1 cellular context compared by ENCODE assay signal in the genomic region with DNA sequence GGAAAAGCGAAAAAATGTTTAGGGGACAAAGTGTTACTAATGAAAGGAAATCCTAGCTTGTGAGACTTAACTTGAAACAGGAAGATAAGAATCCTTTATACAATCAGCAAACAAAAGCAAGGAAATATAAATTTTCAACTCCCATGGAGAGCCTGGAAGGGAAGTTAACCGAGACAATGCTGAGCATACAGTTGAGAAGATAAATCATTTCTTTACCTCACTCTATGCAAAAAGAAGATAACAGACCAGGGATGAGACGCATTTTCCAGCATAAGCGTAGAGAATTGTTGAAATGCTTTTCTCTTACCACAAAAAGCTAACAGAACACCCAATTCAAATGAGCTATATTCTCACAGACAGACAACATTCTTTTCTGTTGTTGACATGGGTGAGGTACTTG.
TF ChIP-seq lines count a peak whose summit lies in the region.

No MANE protein-coding gene starts in this region.

TF ChIP-seq in GM23338, 12 proteins besides CTCF, POLR2A, EP300 and RAD21:
- TF ChIP-seq, protein P1, sequence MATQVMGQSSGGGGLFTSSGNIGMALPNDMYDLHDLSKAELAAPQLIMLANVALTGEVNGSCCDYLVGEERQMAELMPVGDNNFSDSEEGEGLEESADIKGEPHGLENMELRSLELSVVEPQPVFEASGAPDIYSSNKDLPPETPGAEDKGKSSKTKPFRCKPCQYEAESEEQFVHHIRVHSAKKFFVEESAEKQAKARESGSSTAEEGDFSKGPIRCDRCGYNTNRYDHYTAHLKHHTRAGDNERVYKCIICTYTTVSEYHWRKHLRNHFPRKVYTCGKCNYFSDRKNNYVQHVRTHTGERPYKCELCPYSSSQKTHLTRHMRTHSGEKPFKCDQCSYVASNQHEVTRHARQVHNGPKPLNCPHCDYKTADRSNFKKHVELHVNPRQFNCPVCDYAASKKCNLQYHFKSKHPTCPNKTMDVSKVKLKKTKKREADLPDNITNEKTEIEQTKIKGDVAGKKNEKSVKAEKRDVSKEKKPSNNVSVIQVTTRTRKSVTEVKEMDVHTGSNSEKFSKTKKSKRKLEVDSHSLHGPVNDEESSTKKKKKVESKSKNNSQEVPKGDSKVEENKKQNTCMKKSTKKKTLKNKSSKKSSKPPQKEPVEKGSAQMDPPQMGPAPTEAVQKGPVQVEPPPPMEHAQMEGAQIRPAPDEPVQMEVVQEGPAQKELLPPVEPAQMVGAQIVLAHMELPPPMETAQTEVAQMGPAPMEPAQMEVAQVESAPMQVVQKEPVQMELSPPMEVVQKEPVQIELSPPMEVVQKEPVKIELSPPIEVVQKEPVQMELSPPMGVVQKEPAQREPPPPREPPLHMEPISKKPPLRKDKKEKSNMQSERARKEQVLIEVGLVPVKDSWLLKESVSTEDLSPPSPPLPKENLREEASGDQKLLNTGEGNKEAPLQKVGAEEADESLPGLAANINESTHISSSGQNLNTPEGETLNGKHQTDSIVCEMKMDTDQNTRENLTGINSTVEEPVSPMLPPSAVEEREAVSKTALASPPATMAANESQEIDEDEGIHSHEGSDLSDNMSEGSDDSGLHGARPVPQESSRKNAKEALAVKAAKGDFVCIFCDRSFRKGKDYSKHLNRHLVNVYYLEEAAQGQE (IDR thresholded peaks at IDR 0.05; ENCODE audit: unreplicated experiment): no peak
TF ChIP-seq in GM23338: peak in this region for 0.
